In genomic region chr1:154328318-154329151, GRCh38 we compare ENCODE assay signal across 1 cellular context.
A peak's percentile ranks its signal among the peaks of the same experiment; 100 is the strongest.
TF ChIP-seq lines count a peak whose summit lies in the region.

No MANE protein-coding gene starts in this region.

TF ChIP-seq in H1, 55 proteins besides CTCF, POLR2A, EP300 and RAD21 (continued from another document):
- TF ChIP-seq HDAC2 (IDR thresholded peaks at IDR 0.05; ENCODE audit: borderline replicate concordance in 1 of 2, low read depth in 2 of 2, low read length in 2 of 2), result 0 out of 4 replicates have a peak, but pooled peaks of 1 of the 2 experiments have one; percentile 6
- no peak for TF ChIP-seq KDM1A (IDR thresholded peaks at IDR 0.05; ENCODE audit: borderline replicate concordance, low read length)
- no peak for TF ChIP-seq CHD1 (IDR thresholded peaks at IDR 0.05; ENCODE audit: low read depth, low read length)
- TF ChIP-seq ASH2L (IDR thresholded peaks at IDR 0.05; ENCODE audit: low read length), result peak; percentile 23
- peak; percentile 70; the same call in 1 of the 2 replicates for TF ChIP-seq EGR1 (IDR thresholded peaks at IDR 0.05; ENCODE audit: borderline replicate concordance, low read depth, low read length)
- TF ChIP-seq SAP30 (IDR thresholded peaks at IDR 0.05; ENCODE audit: insufficient read depth, insufficient replicate concordance, low read length), result peak; percentile 52
- no peak for TF ChIP-seq EZH2 (IDR thresholded peaks at IDR 0.05; ENCODE audit: low read depth, low read length, severe bottlenecking)
